In genomic region chr7:157522954-157523353, GRCh38 we compare ENCODE assay signal across 8 cellular contexts.
"Had no signal": no experiment of that assay in that cellular context is flagged by ENCODE, and none has a peak within 500 bp of the region (broad histone marks: within the 10 kb centered on the region; RNA-seq: fewer than 3 reads in every experiment).

No MANE protein-coding gene starts in this region.

- H3K4me3 ChIP-seq: ascending aorta, thyroid gland had no signal

- ATAC-seq: foreskin keratinocyte; left colon; natural killer cell treated with Interleukin-12 subunit alpha and Interleukin-12 subunit beta and Interleukin-15 and Interleukin-18, amount 100 ng/mL, for 72 hours had no signal

- H3K27me3 ChIP-seq: ascending aorta, foreskin keratinocyte, thyroid gland had no signal

- H3K9me3 ChIP-seq: ascending aorta, thyroid gland had no signal

- H3K36me3 ChIP-seq: ascending aorta, thyroid gland had no signal

- H3K9me3 Mint-ChIP-seq: natural killer cell treated with Interleukin-12 subunit alpha and Interleukin-12 subunit beta and Interleukin-15 and Interleukin-18, amount 100 ng/mL, for 72 hours had no signal

- H3K27ac Mint-ChIP-seq: natural killer cell treated with Interleukin-12 subunit alpha and Interleukin-12 subunit beta and Interleukin-15 and Interleukin-18, amount 100 ng/mL, for 72 hours had no signal

- H3K27ac ChIP-seq: ascending aorta, foreskin keratinocyte, thyroid gland had no signal

- H3K36me3 Mint-ChIP-seq: natural killer cell treated with Interleukin-12 subunit alpha and Interleukin-12 subunit beta and Interleukin-15 and Interleukin-18, amount 100 ng/mL, for 72 hours had no signal

- DNase-seq: activated CD4-positive, alpha-beta T cell treated with anti-CD3 and anti-CD28 coated beads, Interleukin-2, amount 50 U/mL, for 4 hours; foreskin keratinocyte; left colon; occipital lobe; stimulated activated CD4-positive, alpha-beta T cell treated with anti-CD3 and anti-CD28 coated beads, Interleukin-4, amount 100 ng/mL, for 4 hours; thyroid gland had no signal

- H3K4me3 Mint-ChIP-seq: natural killer cell treated with Interleukin-12 subunit alpha and Interleukin-12 subunit beta and Interleukin-15 and Interleukin-18, amount 100 ng/mL, for 72 hours had no signal

- H3K4me1 ChIP-seq: ascending aorta, foreskin keratinocyte, thyroid gland had no signal
